18 cellular contexts compared by ENCODE assay signal in the genomic region with DNA sequence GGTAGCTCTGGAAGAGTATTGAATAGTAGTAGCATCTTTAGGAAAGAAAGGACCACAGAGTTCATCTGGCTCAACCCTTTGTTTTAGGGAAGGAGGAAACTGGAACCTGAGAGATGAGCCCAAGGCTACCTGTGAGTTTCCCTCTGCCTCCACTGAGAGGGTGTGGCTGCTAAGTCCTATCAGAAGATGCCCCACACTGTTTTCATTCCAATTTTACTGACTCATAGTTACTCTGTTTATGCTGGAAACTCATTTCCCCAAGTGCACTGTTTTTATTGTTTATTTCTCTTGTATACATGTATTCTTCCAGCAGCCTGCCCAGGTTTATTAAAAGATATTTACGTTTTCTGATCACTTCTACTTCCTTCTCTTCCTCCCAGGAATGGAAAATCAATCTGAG.
DNase-seq lines count a peak whose midpoint lies in the region; ATAC-seq and TF ChIP-seq lines count a peak whose summit lies in the region.
"Had no signal": no experiment of that assay in that cellular context is flagged by ENCODE, and none has a peak within 500 bp of the region (broad histone marks: within the 10 kb centered on the region; RNA-seq: fewer than 3 reads in every experiment).

No MANE protein-coding gene starts in this region.

- H3K9ac ChIP-seq in mesenchymal stem cell (ENCODE audit: low read length): no peak overlapping the region

- H3K4me1 Mint-ChIP-seq in Calu3 (ENCODE audit: low read depth, unreplicated experiment) (peaks cover 28% of the 10 kb centered on the region), brain (peaks cover 45% of the 10 kb centered on the region)
- H3K4me1 Mint-ChIP-seq in stimulated activated memory B cell treated with anti-CD40 and anti-IgM and Interleukin-4, amounts not matched to agents 10 μg/mL and 1 μg/mL and 100 μg/mL, for 72 hours: peaks cover 8% of the 10 kb centered on the region
- peaks cover 7% of the 10 kb centered on the region for H3K4me1 Mint-ChIP-seq in stimulated activated naive CD8-positive, alpha-beta T cell treated with anti-CD3 and anti-CD28 coated beads, Interleukin-15, amount 100 ng/mL, for 72 hours

- TF ChIP-seq POLR2A in adrenal gland (IDR thresholded peaks at IDR 0.05): no peak

- no peak overlapping the region for H2BK5ac ChIP-seq in mesenchymal stem cell (ENCODE audit: low read depth, low read length, poor library complexity, severe bottlenecking)

- no TSS peak for BruUV-seq in Calu3 (replicated peaks; lab: Mats Ljungman, UMichigan)

- no peak for ATAC-seq in stimulated activated memory B cell treated with anti-CD40 and anti-IgM and Interleukin-4, amounts not matched to agents 10 μg/mL and 1 μg/mL and 100 μg/mL, for 72 hours
- ATAC-seq in stimulated activated naive CD8-positive, alpha-beta T cell treated with anti-CD3 and anti-CD28 coated beads, Interleukin-15, amount 100 ng/mL, for 72 hours: no peak
- ATAC-seq: body of pancreas, left colon, mucosa of descending colon, sciatic nerve had no signal

- peaks cover 2% of the 10 kb centered on the region for H3K4me1 ChIP-seq in mesenchymal stem cell (ENCODE audit: control insufficient read depth, insufficient read depth, low read depth, low read length)
- peaks cover 0 to 6% of the 10 kb centered on the region in 2 donors for H3K4me1 ChIP-seq in adrenal gland (replicated peaks in 1 of 2)
- H3K4me1 ChIP-seq in right atrium auricular region: peaks cover 0 to 15% of the 10 kb centered on the region in 2 donors
- H3K4me1 ChIP-seq: body of pancreas had no signal

- H4K8ac ChIP-seq in mesenchymal stem cell (ENCODE audit: low read length): no peak overlapping the region

- no peak overlapping the region for H2AK5ac ChIP-seq in mesenchymal stem cell (ENCODE audit: low read length, severe bottlenecking)

- H3K23ac ChIP-seq in mesenchymal stem cell (ENCODE audit: low read length in 2 of 2): no peak overlapping the region

- TF ChIP-seq CTCF in Calu3 (IDR thresholded peaks at IDR 0.05; ENCODE audit: unreplicated experiment) (no peak), brain (conservative IDR thresholded peaks at IDR 0.05) (no peak), adrenal gland (IDR thresholded peaks at IDR 0.05) (no peak), right atrium auricular region (IDR thresholded peaks at IDR 0.05) (no peak)

- H3K27me3 ChIP-seq in mesenchymal stem cell (ENCODE audit: control insufficient read depth in 1 of 2, insufficient read depth in 1 of 2, low read length in 2 of 2) (no peaks in the 10 kb centered on the region), adrenal gland (no peaks in the 10 kb centered on the region), right atrium auricular region (no peaks in the 10 kb centered on the region)
- H3K27me3 ChIP-seq: body of pancreas had no signal

- H3K18ac ChIP-seq in mesenchymal stem cell (ENCODE audit: low read depth in 1 of 2, low read length in 2 of 2): peak overlapping the region in 1 of 2 experiments; percentile 3

- H2BK120ac ChIP-seq in mesenchymal stem cell (ENCODE audit: low read depth, low read length): no peak overlapping the region

- H3K4me3 ChIP-seq in mesenchymal stem cell (ENCODE audit: insufficient read depth in 1 of 2, low read depth in 1 of 2, low read length in 2 of 2) (no peak overlapping the region), adrenal gland (no peak overlapping the region), right atrium auricular region (no peak overlapping the region)
- H3K4me3 ChIP-seq: body of pancreas, mucosa of descending colon had no signal

- H3K4ac ChIP-seq in mesenchymal stem cell (ENCODE audit: low read depth in 1 of 2, low read length in 2 of 2): no peak overlapping the region

- H2BK15ac ChIP-seq in mesenchymal stem cell (ENCODE audit: low read depth, poor library complexity, severe bottlenecking): no peak overlapping the region

- H3K36me3 Mint-ChIP-seq in Calu3 (ENCODE audit: insufficient read depth, unreplicated experiment) (no peaks in the 10 kb centered on the region), brain (no peaks in the 10 kb centered on the region)
- no peaks in the 10 kb centered on the region for H3K36me3 Mint-ChIP-seq in stimulated activated memory B cell treated with anti-CD40 and anti-IgM and Interleukin-4, amounts not matched to agents 10 μg/mL and 1 μg/mL and 100 μg/mL, for 72 hours
- H3K36me3 Mint-ChIP-seq: IgD-negative memory B cell had no signal

- H3K27me3 Mint-ChIP-seq in Calu3 (ENCODE audit: unreplicated experiment) (no peaks in the 10 kb centered on the region), brain (no peaks in the 10 kb centered on the region)
- H3K27me3 Mint-ChIP-seq in stimulated activated memory B cell treated with anti-CD40 and anti-IgM and Interleukin-4, amounts not matched to agents 10 μg/mL and 1 μg/mL and 100 μg/mL, for 72 hours: no peaks in the 10 kb centered on the region
- peaks cover 10% of the 10 kb centered on the region for H3K27me3 Mint-ChIP-seq in stimulated activated naive CD8-positive, alpha-beta T cell treated with anti-CD3 and anti-CD28 coated beads, Interleukin-15, amount 100 ng/mL, for 72 hours

- H4K91ac ChIP-seq in mesenchymal stem cell (ENCODE audit: low read length): no peak overlapping the region

- no peak overlapping the region for H3K4me2 ChIP-seq in mesenchymal stem cell (ENCODE audit: low read length, poor library complexity, severe bottlenecking)

- WGBS in mesenchymal stem cell: no CpG with 5 or more reads among the region's 1 CpG
- 50 to 67% (median 64%) methylated on average over 1 of the region's 1 CpG for WGBS in adrenal gland, 4 donors

- H3K9me3 Mint-ChIP-seq in Calu3 (ENCODE audit: low read depth, unreplicated experiment) (no peaks in the 10 kb centered on the region), brain (no peaks in the 10 kb centered on the region)
- H3K9me3 Mint-ChIP-seq in stimulated activated memory B cell treated with anti-CD40 and anti-IgM and Interleukin-4, amounts not matched to agents 10 μg/mL and 1 μg/mL and 100 μg/mL, for 72 hours: no peaks in the 10 kb centered on the region
- H3K9me3 Mint-ChIP-seq in stimulated activated naive CD8-positive, alpha-beta T cell treated with anti-CD3 and anti-CD28 coated beads, Interleukin-15, amount 100 ng/mL, for 72 hours: no peaks in the 10 kb centered on the region
- H3K9me3 Mint-ChIP-seq: activated naive CD4-positive, alpha-beta T cell treated with anti-CD3 and anti-CD28 coated beads for 36 hours; IgD-negative memory B cell had no signal

- no peaks in the 10 kb centered on the region for H3K79me1 ChIP-seq in mesenchymal stem cell (replicated peaks; ENCODE audit: low read length, poor library complexity, severe bottlenecking)

- H3K9me3 ChIP-seq in mesenchymal stem cell (ENCODE audit: control insufficient read depth, low read length): no peaks in the 10 kb centered on the region
- no peaks in the 10 kb centered on the region for H3K9me3 ChIP-seq in adrenal gland (replicated peaks in 1 of 3)
- no peaks in the 10 kb centered on the region for H3K9me3 ChIP-seq in right atrium auricular region
- H3K9me3 ChIP-seq: body of pancreas, mucosa of descending colon had no signal

- H2BK12ac ChIP-seq in mesenchymal stem cell (ENCODE audit: low read length in 2 of 2): peak overlapping the region in 1 of 2 experiments; percentile 34

- H3K14ac ChIP-seq in mesenchymal stem cell (ENCODE audit: low read length in 2 of 2): no peak overlapping the region

- H2AFZ ChIP-seq in mesenchymal stem cell (ENCODE audit: low read depth, low read length): no peak overlapping the region

- CTCF ChIA-PET in Calu3 (lab: Charles Lee): no interaction called here

- H3K36me3 ChIP-seq in mesenchymal stem cell (ENCODE audit: control insufficient read depth in 1 of 2, insufficient read depth in 2 of 2, low read depth in 1 of 2, low read length in 2 of 2) (no peaks in the 10 kb centered on the region), adrenal gland (replicated peaks in 1 of 2) (no peaks in the 10 kb centered on the region), right atrium auricular region (no peaks in the 10 kb centered on the region)

- H3K27ac Mint-ChIP-seq in Calu3 (ENCODE audit: unreplicated experiment): peak overlapping the region; percentile 27
- peak overlapping the region in 4 of 5 experiments; percentile 67 to 97 (median 90) for H3K27ac Mint-ChIP-seq in brain
- no peak overlapping the region for H3K27ac Mint-ChIP-seq in stimulated activated memory B cell treated with anti-CD40 and anti-IgM and Interleukin-4, amounts not matched to agents 10 μg/mL and 1 μg/mL and 100 μg/mL, for 72 hours
- no peak overlapping the region for H3K27ac Mint-ChIP-seq in stimulated activated naive CD8-positive, alpha-beta T cell treated with anti-CD3 and anti-CD28 coated beads, Interleukin-15, amount 100 ng/mL, for 72 hours
- H3K27ac Mint-ChIP-seq: activated naive CD4-positive, alpha-beta T cell treated with anti-CD3 and anti-CD28 coated beads for 36 hours; IgD-negative memory B cell had no signal

- no peak for DNase-seq in Calu3
- peak; percentile 77 for DNase-seq in LoVo (ENCODE audit: low spot score)
- peak; percentile 80 for DNase-seq in mesenchymal stem cell
- DNase-seq in adrenal gland: no peak
- DNase-seq in stimulated activated naive CD8-positive, alpha-beta T cell treated with anti-CD3 and anti-CD28 coated beads, Interleukin-15, amount 100 ng/mL, for 72 hours: no peak
- no peak for DNase-seq in right atrium auricular region (ENCODE audit: low spot score)
- DNase-seq: activated CD4-positive, alpha-beta T cell treated with anti-CD3 and anti-CD28 coated beads for 48 hours; activated CD8-positive, alpha-beta memory T cell treated with anti-CD3 and anti-CD28 coated beads, Interleukin-2, amount 50 U/mL, for 48 hours; activated naive CD4-positive, alpha-beta T cell treated with anti-CD3 and anti-CD28 coated beads for 36 hours; body of pancreas; hypothalamus; left colon; mucosa of descending colon; stimulated activated CD4-positive, alpha-beta T cell treated with anti-CD3 and anti-CD28 coated beads, Interleukin-2, amount 100 ng/mL, for 24 hours had no signal

- H3K27ac ChIP-seq in mesenchymal stem cell (ENCODE audit: low read length, poor library complexity, severe bottlenecking) (no peak overlapping the region), adrenal gland (peak overlapping the region in 1 of 5 donors; percentile 26), right atrium auricular region (no peak overlapping the region)
- H3K27ac ChIP-seq: body of pancreas had no signal

- H3K4me3 Mint-ChIP-seq in Calu3 (ENCODE audit: low read depth, unreplicated experiment): no peak overlapping the region
- peak overlapping the region in 1 of 5 experiments; percentile 75 for H3K4me3 Mint-ChIP-seq in brain
- no peak overlapping the region for H3K4me3 Mint-ChIP-seq in stimulated activated memory B cell treated with anti-CD40 and anti-IgM and Interleukin-4, amounts not matched to agents 10 μg/mL and 1 μg/mL and 100 μg/mL, for 72 hours
- H3K4me3 Mint-ChIP-seq in stimulated activated naive CD8-positive, alpha-beta T cell treated with anti-CD3 and anti-CD28 coated beads, Interleukin-15, amount 100 ng/mL, for 72 hours: no peak overlapping the region
- H3K4me3 Mint-ChIP-seq: activated naive CD4-positive, alpha-beta T cell treated with anti-CD3 and anti-CD28 coated beads for 36 hours; IgD-negative memory B cell had no signal

- intact Hi-C loops in Calu3 (cut with micrococcal nuclease; ENCODE audit: unreplicated experiment) (no loop called here), adrenal gland (cut with DNase I) (no loop called here)

Comparison
In these comparisons a context has a peak if more than half of its experiments do, and no peak if none do; other contexts are left out.
1. DNase-seq: peak in LoVo (single experiment) and mesenchymal stem cell (single experiment); none in Calu3 (single experiment), adrenal gland (0 of 7), stimulated activated naive CD8-positive, alpha-beta T cell treated with anti-CD3 and anti-CD28 coated beads, Interleukin-15, amount 100 ng/mL, for 72 hours (0 of 2) and right atrium auricular region (single experiment).
2. H3K27ac Mint-ChIP-seq: peak in Calu3 (single experiment) and brain (4 of 5); none in stimulated activated memory B cell treated with anti-CD40 and anti-IgM and Interleukin-4, amounts not matched to agents 10 μg/mL and 1 μg/mL and 100 μg/mL, for 72 hours (single experiment) and stimulated activated naive CD8-positive, alpha-beta T cell treated with anti-CD3 and anti-CD28 coated beads, Interleukin-15, amount 100 ng/mL, for 72 hours (0 of 2).